ENCODE assay signal across 1 cellular context in genomic region chr14:71354801-71355200, GRCh38.
TF ChIP-seq lines count a peak whose summit lies in the region.

No MANE protein-coding gene starts in this region.

TF ChIP-seq in SK-N-SH, 30 proteins besides CTCF, POLR2A, EP300 and RAD21 (continued from another document):
- no peak for TF ChIP-seq USF1 (IDR thresholded peaks at IDR 0.05; ENCODE audit: borderline replicate concordance, low read depth)
